Comparison of ENCODE assay signal across 9 cellular contexts in the genomic region with DNA sequence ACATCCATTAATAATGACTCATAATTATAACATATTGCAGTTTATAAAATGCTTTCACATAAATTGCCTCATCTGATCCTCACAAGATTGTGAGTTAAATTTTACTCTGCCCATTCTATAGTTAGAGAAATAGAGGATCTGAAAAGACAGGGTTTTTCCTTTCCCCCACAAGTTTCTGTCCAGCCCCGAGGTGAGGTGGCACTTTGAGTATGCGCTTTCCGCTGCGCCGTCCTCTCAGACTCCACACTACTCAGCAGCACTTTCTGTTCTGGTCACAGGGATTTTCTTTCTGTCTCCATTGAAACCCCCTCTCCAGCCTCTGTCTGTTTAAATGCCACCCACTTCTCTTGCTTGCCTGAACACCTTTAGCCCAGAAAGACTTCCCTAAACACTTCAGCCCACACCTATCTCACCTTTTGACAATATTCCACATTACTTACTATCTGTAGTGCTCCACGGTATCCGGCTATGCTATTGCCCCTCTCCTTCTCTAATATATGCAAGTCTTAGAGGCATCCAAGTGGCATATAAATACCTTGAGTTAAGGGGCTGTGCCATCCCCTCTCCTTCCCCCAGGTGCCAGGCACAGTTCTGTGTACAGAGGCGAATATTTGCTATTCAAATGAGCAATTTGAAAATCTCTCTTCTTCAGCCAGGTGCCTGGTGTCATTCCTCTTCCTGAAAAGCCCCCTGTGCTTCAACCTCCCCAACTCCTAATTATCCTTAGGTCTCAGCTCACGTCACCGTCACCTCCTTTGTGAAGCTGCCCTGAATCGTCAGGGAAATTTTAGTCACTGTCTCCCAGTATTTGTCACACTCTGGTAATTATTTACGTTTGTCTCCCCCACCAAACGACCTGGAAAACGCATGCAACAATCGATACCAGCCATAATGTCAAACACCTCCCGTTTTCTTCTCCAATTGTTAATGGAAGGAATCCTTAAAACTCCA.
DNase-seq lines count a peak whose midpoint lies in the region; ATAC-seq, FAIRE-seq and TF ChIP-seq lines count a peak whose summit lies in the region.
"Had no signal": no experiment of that assay in that cellular context is flagged by ENCODE, and none has a peak within 500 bp of the region (broad histone marks: within the 10 kb centered on the region; RNA-seq: fewer than 3 reads in every experiment).

No MANE protein-coding gene starts in this region.

- H3K4me1 Mint-ChIP-seq in activated B cell treated with CpG ODN at 0.5 μM for 24 hours: peaks cover 7% of the 10 kb centered on the region

- CTCF ChIA-PET in activated B cell treated with CpG ODN at 0.5 μM for 24 hours (lab: Charles Lee): no interaction called here

- DNase-seq in GM12892 (ENCODE audit: insufficient read length) (peak; percentile 6), activated B cell treated with CpG ODN at 0.5 μM for 24 hours (no peak), NCI-H2029 treated with DMSO at 0.1 percent for 48 hours (lab: John Stamatoyannopoulos, UW) (no peak), NCI-H1092 (lab: John Stamatoyannopoulos, UW) (no peak), NCI-H2227 (lab: John Stamatoyannopoulos, UW; ENCODE audit: unreplicated experiment) (no peak)
- DNase-seq in activated CD4-positive, CD25-positive, alpha-beta regulatory T cell treated with anti-CD3 and anti-CD28 coated beads, Interleukin-2, amount 50 U/mL, for 72 hours: no peak
- DNase-seq: right lobe of liver had no signal

- no peaks in the 10 kb centered on the region for H3K9me3 Mint-ChIP-seq in activated B cell treated with CpG ODN at 0.5 μM for 24 hours

- no peak overlapping the region for H3K27ac Mint-ChIP-seq in activated B cell treated with CpG ODN at 0.5 μM for 24 hours

- peak; percentile 89 for FAIRE-seq in GM12892 (lab: Jason Lieb, UNC)

- POLR2A ChIA-PET in activated B cell treated with CpG ODN at 0.5 μM for 24 hours (lab: Charles Lee): no interaction called here

- TF ChIP-seq POLR2A in GM12892 (IDR thresholded peaks at IDR 0.05; ENCODE audit: low read depth, low read length): no peak

- H3K36me3 Mint-ChIP-seq in activated B cell treated with CpG ODN at 0.5 μM for 24 hours (ENCODE audit: low read depth): no peaks in the 10 kb centered on the region

- no peaks in the 10 kb centered on the region for H3K27me3 Mint-ChIP-seq in activated B cell treated with CpG ODN at 0.5 μM for 24 hours

- ATAC-seq in GM19351 (IDR thresholded peaks at IDR 0.05; ENCODE audit: unreplicated experiment): peak; percentile 95
- peak; percentile 94 for ATAC-seq in HG02973 (IDR thresholded peaks at IDR 0.05; ENCODE audit: unreplicated experiment)
- ATAC-seq in activated B cell treated with CpG ODN at 0.5 μM for 24 hours (ENCODE audit: low read depth): peak; percentile 71
- ATAC-seq: right lobe of liver had no signal

- no peak overlapping the region for H3K4me3 Mint-ChIP-seq in activated B cell treated with CpG ODN at 0.5 μM for 24 hours

- intact Hi-C loops in activated B cell treated with CpG ODN at 0.5 μM for 24 hours (cut with micrococcal nuclease): no loop called here

- no peak for TF ChIP-seq CTCF in activated B cell treated with CpG ODN at 0.5 μM for 24 hours (IDR thresholded peaks at IDR 0.05)
